In genomic region chr3:9193633-9194032, GRCh38 we compare ENCODE assay signal across 17 cellular contexts.
"Had no signal": no experiment of that assay in that cellular context is flagged by ENCODE, and none has a peak within 500 bp of the region (broad histone marks: within the 10 kb centered on the region; RNA-seq: fewer than 3 reads in every experiment).

No MANE protein-coding gene starts in this region.

- H3K4me3 ChIP-seq: colonic mucosa, esophagus squamous epithelium, gastroesophageal sphincter, hepatocyte, mucosa of descending colon, ovary, smooth muscle cell had no signal

- H3K27ac ChIP-seq: colonic mucosa, esophagus squamous epithelium, gastroesophageal sphincter, ovary had no signal

- H3K36me3 ChIP-seq: colonic mucosa, esophagus squamous epithelium, gastroesophageal sphincter, ovary had no signal

- H3K27ac Mint-ChIP-seq: naive thymus-derived CD8-positive, alpha-beta T cell had no signal

- H3K36me3 Mint-ChIP-seq: naive thymus-derived CD8-positive, alpha-beta T cell had no signal

- H2AFZ ChIP-seq: hepatocyte had no signal

- H3K27me3 Mint-ChIP-seq: naive thymus-derived CD8-positive, alpha-beta T cell had no signal

- H3K4me2 ChIP-seq: smooth muscle cell had no signal

- ATAC-seq: gastroesophageal sphincter; left cardiac atrium; naive thymus-derived CD8-positive, alpha-beta T cell had no signal

- H3K9me3 ChIP-seq: colonic mucosa, esophagus squamous epithelium, gastroesophageal sphincter, mucosa of descending colon, ovary had no signal

- H3K4me1 Mint-ChIP-seq: naive thymus-derived CD8-positive, alpha-beta T cell had no signal

- H3K27me3 ChIP-seq: colonic mucosa, esophagus squamous epithelium, gastroesophageal sphincter, hepatocyte, ovary had no signal

- FAIRE-seq: kidney had no signal

- DNase-seq: colonic mucosa; dermis blood vessel endothelial cell; esophagus squamous epithelium; foreskin fibroblast; kidney; left cardiac atrium; mucosa of descending colon; naive thymus-derived CD8-positive, alpha-beta T cell; nucleus accumbens; ovary; right cardiac atrium; stimulated activated CD4-positive, alpha-beta T cell treated with anti-CD3 and anti-CD28 coated beads, Interleukin-2, amount 100 ng/mL, for 48 hours; stimulated activated naive CD4-positive, alpha-beta T cell treated with Interleukin-2 at 50 U/mL for 16 hours; trophoblast cell had no signal

- H3K79me2 ChIP-seq: hepatocyte had no signal

- H3K4me3 Mint-ChIP-seq: naive thymus-derived CD8-positive, alpha-beta T cell had no signal

- H3K4me1 ChIP-seq: colonic mucosa, gastroesophageal sphincter had no signal
